In genomic region chr10:132956259-132956658, GRCh38 we compare ENCODE assay signal across 4 cellular contexts. TPM values are rescaled to one million over a fixed set of nuclear protein-coding genes. Genes with fewer than 3 reads are reported as not detected.
"Had no signal": no experiment of that assay in that cellular context is flagged by ENCODE, and none has a peak within 500 bp of the region (broad histone marks: within the 10 kb centered on the region; RNA-seq: fewer than 3 reads in every experiment).

No MANE protein-coding gene starts in this region.

RNA-seq across cellular contexts. Expression of gene CFAP46, which starts 13.9 kb away (rescaled TPM):
- total RNA-seq: activated CD4-positive, alpha-beta T cell treated with anti-CD3 and anti-CD28 coated beads, Interleukin-2, amount 10 ng/mL, durations not matched to agents 7 days and 5 days; activated naive CD4-positive, alpha-beta T cell treated with anti-CD3 and anti-CD28 coated beads for 36 hours; activated T-helper 1 cell treated with anti-CD3 and anti-CD28 coated beads, Interleukin-12 subunit alpha, Interleukin-12 subunit beta, Interleukin-2, Interleukin-4 antibody, amounts not matched to agents 30 ng/mL and 10 ng/mL and 1 ng/mL, durations not matched to agents 14 hours and 24 hours and 36 hours; activated T-helper 17 cell treated with anti-CD3 and anti-CD28 coated beads, Interleukin-2, amount 50 U/mL, for 72 hours had no signal
